8 cellular contexts compared by ENCODE assay signal in genomic region chr14:59187802-59188460, GRCh38. TPM values are rescaled to one million over a fixed set of nuclear protein-coding genes. Genes with fewer than 3 reads are reported as not detected.
A peak's percentile ranks its signal among the peaks of the same experiment; 100 is the strongest.
DNase-seq lines count a peak whose midpoint lies in the region; ATAC-seq and TF ChIP-seq lines count a peak whose summit lies in the region.

No MANE protein-coding gene starts in this region.

- CTCF ChIA-PET in activated CD4-positive, alpha-beta T cell treated with anti-CD3 and anti-CD28 coated beads, Interleukin-2, amount 10 ng/mL, durations not matched to agents 7 days and 5 days (lab: Charles Lee): interaction anchor here (1.1 kb wide), 1 partner anchor 14 kb away, joined by 5 read pairs; no protein-coding TSS in a partner anchor

- peaks cover 63% of the 10 kb centered on the region for H3K4me1 ChIP-seq in suprapubic skin

- POLR2A ChIA-PET in activated CD4-positive, alpha-beta T cell treated with anti-CD3 and anti-CD28 coated beads, Interleukin-2, amount 10 ng/mL, durations not matched to agents 7 days and 5 days (lab: Charles Lee): no interaction called here

- TF ChIP-seq CTCF in epithelial cell of esophagus (IDR thresholded peaks at IDR 0.05; ENCODE audit: insufficient read depth, low read depth, low read length, missing control alignments): no peak
- no peak for TF ChIP-seq CTCF in natural killer cell (IDR thresholded peaks at IDR 0.05)
- no peak for TF ChIP-seq CTCF in suprapubic skin (IDR thresholded peaks at IDR 0.05)

- H3K9me3 Mint-ChIP-seq in activated CD4-positive, alpha-beta T cell treated with anti-CD3 and anti-CD28 coated beads, Interleukin-2, amount 10 ng/mL, durations not matched to agents 7 days and 5 days: no peaks in the 10 kb centered on the region
- H3K9me3 Mint-ChIP-seq in natural killer cell: no peaks in the 10 kb centered on the region

- ATAC-seq in HG02970 (IDR thresholded peaks at IDR 0.05; ENCODE audit: low FRiP score, unreplicated experiment): peak; percentile 10
- ATAC-seq in natural killer cell: peak; percentile 7 to 11 (median 9)

- H3K4me3 ChIP-seq in epithelial cell of esophagus (ENCODE audit: low read length) (peak overlapping the region; percentile 84), suprapubic skin (peak overlapping the region; percentile 92)

- peak; percentile 38 for DNase-seq in NCI-H146 (lab: John Stamatoyannopoulos, UW)
- no peak for DNase-seq in NCI-H146 treated with DMSO at 0.1 percent for 48 hours (lab: John Stamatoyannopoulos, UW; ENCODE audit: unreplicated experiment)
- peak; percentile 61 for DNase-seq in NCI-H2171 (lab: John Stamatoyannopoulos, UW)
- peak; percentile 44 for DNase-seq in activated CD4-positive, alpha-beta T cell treated with anti-CD3 and anti-CD28 coated beads, Interleukin-2, amount 10 ng/mL, durations not matched to agents 7 days and 5 days
- DNase-seq in epithelial cell of esophagus (ENCODE audit: low read depth): peak; percentile 19
- peak; percentile 40 for DNase-seq in natural killer cell
- DNase-seq in suprapubic skin (ENCODE audit: low spot score in 2 of 2): peak in 1 of 2 donors; percentile 72

- H3K27me3 Mint-ChIP-seq in activated CD4-positive, alpha-beta T cell treated with anti-CD3 and anti-CD28 coated beads, Interleukin-2, amount 10 ng/mL, durations not matched to agents 7 days and 5 days: peaks cover 20% of the 10 kb centered on the region
- peaks cover 17 to 36% of the 10 kb centered on the region in 2 donors for H3K27me3 Mint-ChIP-seq in natural killer cell (ENCODE audit: low read depth in 2 of 2)

- TF ChIP-seq POLR2A in suprapubic skin (IDR thresholded peaks at IDR 0.05): no peak

- peaks cover 28% of the 10 kb centered on the region for H3K4me1 Mint-ChIP-seq in activated CD4-positive, alpha-beta T cell treated with anti-CD3 and anti-CD28 coated beads, Interleukin-2, amount 10 ng/mL, durations not matched to agents 7 days and 5 days
- H3K4me1 Mint-ChIP-seq in natural killer cell: peaks cover 24 to 34% of the 10 kb centered on the region in 2 donors

- H3K27ac ChIP-seq in suprapubic skin: peak overlapping the region; percentile 99

- H3K36me3 Mint-ChIP-seq in activated CD4-positive, alpha-beta T cell treated with anti-CD3 and anti-CD28 coated beads, Interleukin-2, amount 10 ng/mL, durations not matched to agents 7 days and 5 days (ENCODE audit: low read depth): no peaks in the 10 kb centered on the region
- H3K36me3 Mint-ChIP-seq in natural killer cell: no peaks in the 10 kb centered on the region

- peak overlapping the region; percentile 79 for H3K27ac Mint-ChIP-seq in activated CD4-positive, alpha-beta T cell treated with anti-CD3 and anti-CD28 coated beads, Interleukin-2, amount 10 ng/mL, durations not matched to agents 7 days and 5 days
- H3K27ac Mint-ChIP-seq in natural killer cell: peak overlapping the region; percentile 89 to 96

- under 1% methylated on average over 23 of the region's 43 CpGs for WGBS in suprapubic skin

- no peaks in the 10 kb centered on the region for H3K27me3 ChIP-seq in suprapubic skin

- peak overlapping the region; percentile 84 for H3K4me3 Mint-ChIP-seq in activated CD4-positive, alpha-beta T cell treated with anti-CD3 and anti-CD28 coated beads, Interleukin-2, amount 10 ng/mL, durations not matched to agents 7 days and 5 days
- peak overlapping the region; percentile 98 for H3K4me3 Mint-ChIP-seq in natural killer cell

- no peaks in the 10 kb centered on the region for H3K9me3 ChIP-seq in suprapubic skin

- intact Hi-C loops in natural killer cell (cut with micrococcal nuclease): loop anchor here (1.0 to 10.0 kb wide), 4 partner anchors 14 to 1796 kb away; partner anchors contain the start of genes JKAMP, L3HYPDH and NAA30

- H3K36me3 ChIP-seq in suprapubic skin: no peaks in the 10 kb centered on the region

- no peak for TF ChIP-seq EP300 in suprapubic skin (IDR thresholded peaks at IDR 0.05)

RNA-seq across cellular contexts. Expression of gene DAAM1, which starts 0.5 kb away (rescaled TPM):
- total RNA-seq in activated CD4-positive, alpha-beta T cell treated with anti-CD3 and anti-CD28 coated beads, Interleukin-2, amount 10 ng/mL, durations not matched to agents 7 days and 5 days: 10 to 100 TPM; 18.2 to 20.0 TPM
- total RNA-seq in natural killer cell (10 to 100 TPM; 10.9 to 31.4 (median 12.6) TPM), suprapubic skin (100 to 1,000 TPM; 103 to 196 (median 171) TPM)
